In genomic region chr2:119947535-119947934, GRCh38 we compare ENCODE assay signal across 13 cellular contexts.
"Had no signal": no experiment of that assay in that cellular context is flagged by ENCODE, and none has a peak within 500 bp of the region (broad histone marks: within the 10 kb centered on the region; RNA-seq: fewer than 3 reads in every experiment).

No MANE protein-coding gene starts in this region.

- H3K27ac Mint-ChIP-seq: activated CD4-positive, alpha-beta T cell treated with anti-CD3 and anti-CD28 coated beads, Interleukin-2, amount 10 ng/mL, durations not matched to agents 7 days and 5 days; activated naive CD4-positive, alpha-beta T cell treated with anti-CD3 and anti-CD28 coated beads, Interleukin-2, amount 50 U/mL, for 24 hours; activated T-helper 2 cell treated with anti-CD3 and anti-CD28 coated beads, Interferon-gamma antibody, Interleukin-2, Interleukin-4, amounts not matched to agents 10 μg/mL and 5 μg/mL and 100 μg/mL, durations not matched to agents 14 hours and 24 hours and 36 hours; stimulated activated memory B cell treated with anti-CD40 and anti-IgM and Interleukin-4, amounts not matched to agents 10 μg/mL and 1 μg/mL and 100 μg/mL, for 72 hours had no signal

- DNase-seq: activated CD4-positive, alpha-beta T cell treated with anti-CD3 and anti-CD28 coated beads, Interleukin-2, amount 10 ng/mL, durations not matched to agents 7 days and 5 days; activated CD4-positive, CD25-positive, alpha-beta regulatory T cell; adrenal gland; caudate nucleus; colonic mucosa; head of caudate nucleus; left cardiac atrium; midbrain; posterior cingulate gyrus had no signal

- ATAC-seq: left cardiac atrium; stimulated activated memory B cell treated with anti-CD40 and anti-IgM and Interleukin-4, amounts not matched to agents 10 μg/mL and 1 μg/mL and 100 μg/mL, for 72 hours had no signal

- H3K27me3 Mint-ChIP-seq: activated CD4-positive, alpha-beta T cell treated with anti-CD3 and anti-CD28 coated beads, Interleukin-2, amount 10 ng/mL, durations not matched to agents 7 days and 5 days; activated naive CD4-positive, alpha-beta T cell treated with anti-CD3 and anti-CD28 coated beads, Interleukin-2, amount 50 U/mL, for 24 hours; stimulated activated memory B cell treated with anti-CD40 and anti-IgM and Interleukin-4, amounts not matched to agents 10 μg/mL and 1 μg/mL and 100 μg/mL, for 72 hours had no signal

- H3K4me3 Mint-ChIP-seq: activated CD4-positive, alpha-beta T cell treated with anti-CD3 and anti-CD28 coated beads, Interleukin-2, amount 10 ng/mL, durations not matched to agents 7 days and 5 days; stimulated activated memory B cell treated with anti-CD40 and anti-IgM and Interleukin-4, amounts not matched to agents 10 μg/mL and 1 μg/mL and 100 μg/mL, for 72 hours had no signal

- H3K9me3 Mint-ChIP-seq: activated CD4-positive, alpha-beta T cell treated with anti-CD3 and anti-CD28 coated beads, Interleukin-2, amount 10 ng/mL, durations not matched to agents 7 days and 5 days; activated naive CD4-positive, alpha-beta T cell treated with anti-CD3 and anti-CD28 coated beads, Interleukin-2, amount 50 U/mL, for 24 hours; activated T-helper 2 cell treated with anti-CD3 and anti-CD28 coated beads, Interferon-gamma antibody, Interleukin-2, Interleukin-4, amounts not matched to agents 10 μg/mL and 5 μg/mL and 100 μg/mL, durations not matched to agents 14 hours and 24 hours and 36 hours; stimulated activated memory B cell treated with anti-CD40 and anti-IgM and Interleukin-4, amounts not matched to agents 10 μg/mL and 1 μg/mL and 100 μg/mL, for 72 hours had no signal

- H3K4me3 ChIP-seq: adrenal gland, colonic mucosa, esophagus muscularis mucosa had no signal
